20 cellular contexts compared by ENCODE assay signal in the genomic region with DNA sequence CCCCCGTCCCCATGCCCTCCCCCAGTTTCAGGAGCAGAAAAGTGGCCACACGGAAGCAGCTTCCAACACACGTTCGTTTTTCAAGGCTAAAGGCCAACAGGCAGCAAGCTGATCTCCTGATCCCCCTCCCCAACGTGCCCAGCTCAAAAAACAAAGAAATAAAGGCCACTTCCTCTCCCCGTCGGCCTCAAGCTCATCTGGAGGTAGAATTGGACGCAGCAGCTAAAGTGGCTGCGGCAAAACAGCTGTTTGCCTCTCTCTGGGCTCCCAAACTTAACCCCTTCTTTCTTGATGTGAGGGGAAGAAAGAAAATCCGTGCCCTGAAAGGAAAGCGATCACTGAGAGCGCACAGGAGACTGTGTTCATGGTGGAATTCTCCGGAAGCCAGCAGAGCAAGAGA.
A peak's percentile ranks its signal among the peaks of the same experiment; 100 is the strongest.
DNase-seq lines count a peak whose midpoint lies in the region; ATAC-seq and TF ChIP-seq lines count a peak whose summit lies in the region.
"Had no signal": no experiment of that assay in that cellular context is flagged by ENCODE, and none has a peak within 500 bp of the region (broad histone marks: within the 10 kb centered on the region; RNA-seq: fewer than 3 reads in every experiment).

No MANE protein-coding gene starts in this region.

- H3K4me3 ChIP-seq in GM23338, result no peak overlapping the region
- H3K4me3 ChIP-seq in iPS-18a (ENCODE audit: low read length), result no peak overlapping the region
- no peak overlapping the region for H3K4me3 ChIP-seq in esophagus squamous epithelium
- H3K4me3 ChIP-seq: Peyer's patch, SK-N-MC, thyroid gland had no signal

- H3K27me3 Mint-ChIP-seq in GM23338 (ENCODE audit: insufficient read depth, low read depth, poor library complexity) (peaks cover 9% of the 10 kb centered on the region), WTC11 (ENCODE audit: low read depth) (no peaks in the 10 kb centered on the region), progenitor cell of endocrine pancreas (peaks cover 5% of the 10 kb centered on the region)

- no peaks in the 10 kb centered on the region for H3K9me2 ChIP-seq in GM23338 (ENCODE audit: insufficient read depth)

- H3F3A ChIP-seq in GM23338 (replicated peaks; ENCODE audit: low read depth), result no peaks in the 10 kb centered on the region

- H3K4me1 Mint-ChIP-seq in GM23338, result peaks cover 21% of the 10 kb centered on the region
- peaks cover 15% of the 10 kb centered on the region for H3K4me1 Mint-ChIP-seq in WTC11
- H3K4me1 Mint-ChIP-seq in progenitor cell of endocrine pancreas (ENCODE audit: low read depth), result peaks cover 7% of the 10 kb centered on the region
- H3K4me1 Mint-ChIP-seq: immature natural killer cell had no signal

- H3K27ac Mint-ChIP-seq in GM23338, result peak overlapping the region; percentile 88
- H3K27ac Mint-ChIP-seq in WTC11, result peak overlapping the region; percentile 90
- H3K27ac Mint-ChIP-seq in progenitor cell of endocrine pancreas, result peak overlapping the region; percentile 83
- H3K27ac Mint-ChIP-seq: immature natural killer cell; T-helper 2 cell treated with Interferon-gamma antibody and Interleukin-4, amounts not matched to agents 5 μg/mL and 100 μg/mL, for 36 hours had no signal

- CTCF ChIA-PET in WTC11 (lab: Charles Lee), result interaction anchor here (0.9 to 2.2 kb wide), 6 partner anchors 12 to 109 kb away, joined by 3 to 17 read pairs (median 4); no protein-coding TSS in a partner anchor

- H3K9me3 ChIP-seq in iPS-18a (ENCODE audit: control insufficient read depth, low read depth, low read length), result no peaks in the 10 kb centered on the region
- no peaks in the 10 kb centered on the region for H3K9me3 ChIP-seq in esophagus squamous epithelium
- H3K9me3 ChIP-seq: Peyer's patch, thyroid gland had no signal

- H3K9me3 Mint-ChIP-seq in GM23338 (no peaks in the 10 kb centered on the region), WTC11 (no peaks in the 10 kb centered on the region), progenitor cell of endocrine pancreas (ENCODE audit: low read depth) (no peaks in the 10 kb centered on the region)
- H3K9me3 Mint-ChIP-seq: activated T-cell treated with anti-CD3 and anti-CD28 coated beads, Interleukin-2, amount 50 U/mL, for 4 hours; immature natural killer cell; T-helper 2 cell treated with Interferon-gamma antibody and Interleukin-4, amounts not matched to agents 5 μg/mL and 100 μg/mL, for 36 hours had no signal

- H3K36me3 Mint-ChIP-seq in GM23338 (ENCODE audit: low read depth) (peaks cover 25% of the 10 kb centered on the region), WTC11 (peaks cover 12% of the 10 kb centered on the region), progenitor cell of endocrine pancreas (ENCODE audit: insufficient read depth) (peaks cover 11% of the 10 kb centered on the region)
- H3K36me3 Mint-ChIP-seq: immature natural killer cell had no signal

- peak; percentile 18; the same call in 1 of the 3 replicates for ATAC-seq in GM23338
- ATAC-seq in WTC11, result no peak; the same call in 1 of the 2 replicates
- no peak for ATAC-seq in GM18517 (IDR thresholded peaks at IDR 0.05; ENCODE audit: unreplicated experiment)
- ATAC-seq: HepG2 had no signal

- H3K9ac ChIP-seq in iPS-18a (ENCODE audit: low read length), result peak overlapping the region; percentile 0

- WGBS in esophagus squamous epithelium, 2 donors, result 76 to 77% methylated on average over 10 to 13 of the region's 13 CpGs

- TF ChIP-seq POLR2A in esophagus squamous epithelium (IDR thresholded peaks at IDR 0.05), result no peak

- DNase-seq in GM23338 (ENCODE audit: low spot score), result peak; percentile 55
- no peak for DNase-seq in WTC11 (ENCODE audit: low spot score)
- no peak for DNase-seq in progenitor cell of endocrine pancreas (ENCODE audit: low spot score, unreplicated experiment)
- DNase-seq in A172 (ENCODE audit: low spot score), result no peak
- no peak for DNase-seq in esophagus squamous epithelium (lab: John Stamatoyannopoulos, UW)
- DNase-seq in central memory CD4-positive, alpha-beta T cell, result no peak
- DNase-seq: activated CD4-positive, CD25-positive, alpha-beta regulatory T cell; activated naive CD4-positive, alpha-beta T cell treated with anti-CD3 and anti-CD28 coated beads, Interleukin-2, amount 50 U/mL, for 16 hours; activated T-cell treated with anti-CD3 and anti-CD28 coated beads, Interleukin-2, amount 50 U/mL, for 4 hours; COR-L47; immature natural killer cell; NCI-H510A; Peyer's patch; stimulated activated naive CD4-positive, alpha-beta T cell; thyroid gland had no signal

- H3K27ac ChIP-seq in GM23338 (ENCODE audit: low read depth), result peak overlapping the region; percentile 86; the same call in 1 of the 2 replicates
- peak overlapping the region; percentile 15 for H3K27ac ChIP-seq in iPS-18a (ENCODE audit: low read length)
- no peak overlapping the region for H3K27ac ChIP-seq in esophagus squamous epithelium
- H3K27ac ChIP-seq: Peyer's patch, SK-N-MC, thyroid gland had no signal

- no peak overlapping the region for H3K4me2 ChIP-seq in GM23338

- H3K4me3 Mint-ChIP-seq in GM23338 (peak overlapping the region; percentile 15; the same call in 1 of the 3 replicates), WTC11 (no peak overlapping the region), progenitor cell of endocrine pancreas (ENCODE audit: low read depth) (no peak overlapping the region)
- H3K4me3 Mint-ChIP-seq: activated T-cell treated with anti-CD3 and anti-CD28 coated beads, Interleukin-2, amount 50 U/mL, for 4 hours; immature natural killer cell; T-helper 2 cell treated with Interferon-gamma antibody and Interleukin-4, amounts not matched to agents 5 μg/mL and 100 μg/mL, for 36 hours had no signal

- H3K36me3 ChIP-seq in GM23338 (ENCODE audit: insufficient read depth) (no peaks in the 10 kb centered on the region), iPS-18a (ENCODE audit: control insufficient read depth, low read depth, low read length) (no peaks in the 10 kb centered on the region), esophagus squamous epithelium (peaks cover 0 to 22% (median 0%) of the 10 kb centered on the region in 3 donors)
- H3K36me3 ChIP-seq: thyroid gland had no signal

- H4K20me1 ChIP-seq in GM23338 (replicated peaks; ENCODE audit: insufficient read depth), result no peaks in the 10 kb centered on the region; the same call in 1 of the 2 replicates

- peaks cover 11% of the 10 kb centered on the region for H3K4me1 ChIP-seq in GM23338 (ENCODE audit: insufficient read depth)
- H3K4me1 ChIP-seq in iPS-18a (ENCODE audit: control insufficient read depth, low read depth, low read length), result peaks cover 13% of the 10 kb centered on the region
- peaks cover 0 to 2% (median 0%) of the 10 kb centered on the region in 3 donors for H3K4me1 ChIP-seq in esophagus squamous epithelium
- H3K4me1 ChIP-seq: thyroid gland had no signal

- H3K79me2 ChIP-seq in GM23338 (replicated peaks; ENCODE audit: insufficient read depth), result no peaks in the 10 kb centered on the region

- intact Hi-C loops in esophagus squamous epithelium (cut with DNase I), result no loop called here

- H3K27me3 ChIP-seq in GM23338 (ENCODE audit: insufficient read depth) (no peaks in the 10 kb centered on the region), iPS-18a (ENCODE audit: control insufficient read depth, insufficient read depth, low read length) (no peaks in the 10 kb centered on the region), esophagus squamous epithelium (no peaks in the 10 kb centered on the region)
- H3K27me3 ChIP-seq: Peyer's patch, thyroid gland had no signal

- TF ChIP-seq CTCF in GM23338 (conservative IDR thresholded peaks at IDR 0.05; ENCODE audit: low read depth in 2 of 2) (no peak), WTC11 (IDR thresholded peaks at IDR 0.05) (no peak), progenitor cell of endocrine pancreas (IDR thresholded peaks at IDR 0.05; ENCODE audit: unreplicated experiment) (no peak), esophagus squamous epithelium (IDR thresholded peaks at IDR 0.05) (no peak)

- POLR2A ChIA-PET in WTC11 (lab: Charles Lee), result no interaction called here

- no peak overlapping the region for H2AFZ ChIP-seq in GM23338

TF ChIP-seq in GM23338, 12 proteins besides CTCF, POLR2A, EP300 and RAD21 (continues in another document):
- TF ChIP-seq ZNF331 (CRISPR knock-in tag; IDR thresholded peaks at IDR 0.05; ENCODE audit: low read depth) (no peak), EZH2 (IDR thresholded peaks at IDR 0.05; ENCODE audit: low read depth, unreplicated experiment) (no peak), CREB1 (CRISPR knock-in tag; IDR thresholded peaks at IDR 0.05; ENCODE audit: low read depth) (no peak), STAT1 (IDR thresholded peaks at IDR 0.05; ENCODE audit: unreplicated experiment) (no peak), JUNB (IDR thresholded peaks at IDR 0.05; ENCODE audit: unreplicated experiment) (no peak)
- TF ChIP-seq, protein P1, sequence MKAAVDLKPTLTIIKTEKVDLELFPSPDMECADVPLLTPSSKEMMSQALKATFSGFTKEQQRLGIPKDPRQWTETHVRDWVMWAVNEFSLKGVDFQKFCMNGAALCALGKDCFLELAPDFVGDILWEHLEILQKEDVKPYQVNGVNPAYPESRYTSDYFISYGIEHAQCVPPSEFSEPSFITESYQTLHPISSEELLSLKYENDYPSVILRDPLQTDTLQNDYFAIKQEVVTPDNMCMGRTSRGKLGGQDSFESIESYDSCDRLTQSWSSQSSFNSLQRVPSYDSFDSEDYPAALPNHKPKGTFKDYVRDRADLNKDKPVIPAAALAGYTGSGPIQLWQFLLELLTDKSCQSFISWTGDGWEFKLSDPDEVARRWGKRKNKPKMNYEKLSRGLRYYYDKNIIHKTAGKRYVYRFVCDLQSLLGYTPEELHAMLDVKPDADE (IDR thresholded peaks at IDR 0.05), result no peak

TF ChIP-seq in WTC11, 78 proteins besides CTCF, POLR2A, EP300 and RAD21 (continues in another document):
- TF ChIP-seq, protein P2, sequence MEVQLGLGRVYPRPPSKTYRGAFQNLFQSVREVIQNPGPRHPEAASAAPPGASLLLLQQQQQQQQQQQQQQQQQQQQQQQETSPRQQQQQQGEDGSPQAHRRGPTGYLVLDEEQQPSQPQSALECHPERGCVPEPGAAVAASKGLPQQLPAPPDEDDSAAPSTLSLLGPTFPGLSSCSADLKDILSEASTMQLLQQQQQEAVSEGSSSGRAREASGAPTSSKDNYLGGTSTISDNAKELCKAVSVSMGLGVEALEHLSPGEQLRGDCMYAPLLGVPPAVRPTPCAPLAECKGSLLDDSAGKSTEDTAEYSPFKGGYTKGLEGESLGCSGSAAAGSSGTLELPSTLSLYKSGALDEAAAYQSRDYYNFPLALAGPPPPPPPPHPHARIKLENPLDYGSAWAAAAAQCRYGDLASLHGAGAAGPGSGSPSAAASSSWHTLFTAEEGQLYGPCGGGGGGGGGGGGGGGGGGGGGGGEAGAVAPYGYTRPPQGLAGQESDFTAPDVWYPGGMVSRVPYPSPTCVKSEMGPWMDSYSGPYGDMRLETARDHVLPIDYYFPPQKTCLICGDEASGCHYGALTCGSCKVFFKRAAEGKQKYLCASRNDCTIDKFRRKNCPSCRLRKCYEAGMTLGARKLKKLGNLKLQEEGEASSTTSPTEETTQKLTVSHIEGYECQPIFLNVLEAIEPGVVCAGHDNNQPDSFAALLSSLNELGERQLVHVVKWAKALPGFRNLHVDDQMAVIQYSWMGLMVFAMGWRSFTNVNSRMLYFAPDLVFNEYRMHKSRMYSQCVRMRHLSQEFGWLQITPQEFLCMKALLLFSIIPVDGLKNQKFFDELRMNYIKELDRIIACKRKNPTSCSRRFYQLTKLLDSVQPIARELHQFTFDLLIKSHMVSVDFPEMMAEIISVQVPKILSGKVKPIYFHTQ (CRISPR knock-in tag; IDR thresholded peaks at IDR 0.05), result no peak
- no peak for TF ChIP-seq CREM (CRISPR knock-in tag; IDR thresholded peaks at IDR 0.05)

Comparison
In these comparisons a context has a peak if more than half of its experiments do, and no peak if none do; other contexts are left out.
1. H3K27ac ChIP-seq: peak in GM23338 (single experiment) and iPS-18a (single experiment); none in esophagus squamous epithelium (0 of 4).
2. Peak in every context shown above with its lines, with median percentiles within 50 percentile points of each other: H3K27ac Mint-ChIP-seq.